17 cellular contexts compared by ENCODE assay signal in genomic region chr6:25331085-25331685, GRCh38. TPM values are rescaled to one million over a fixed set of nuclear protein-coding genes. Genes with fewer than 3 reads are reported as not detected.
DNase-seq lines count a peak whose midpoint lies in the region; ATAC-seq, FAIRE-seq and TF ChIP-seq lines count a peak whose summit lies in the region.
"Had no signal": no experiment of that assay in that cellular context is flagged by ENCODE, and none has a peak within 500 bp of the region (broad histone marks: within the 10 kb centered on the region; RNA-seq: fewer than 3 reads in every experiment).

No MANE protein-coding gene starts in this region.

- H3K27ac ChIP-seq in colonic mucosa: no peak overlapping the region
- H3K27ac ChIP-seq: left lung, prostate gland had no signal

- H3K9me3 ChIP-seq in MG63 (no peaks in the 10 kb centered on the region), colonic mucosa (no peaks in the 10 kb centered on the region)
- H3K9me3 ChIP-seq: left lung, prostate gland had no signal

- DNase-seq in NCI-H345 (lab: John Stamatoyannopoulos, UW): peak; percentile 25
- no peak for DNase-seq in NCI-H345 treated with DMSO at 0.1 percent for 48 hours (lab: John Stamatoyannopoulos, UW; ENCODE audit: unreplicated experiment)
- peak; percentile 20 for DNase-seq in MG63
- peak; percentile 12 for DNase-seq in bronchial epithelial cell (ENCODE audit: low read depth)
- DNase-seq in retina: peak; percentile 18
- DNase-seq in colonic mucosa: no peak
- no peak for DNase-seq in NCI-H1417 treated with DMSO at 0.1 percent for 48 hours (lab: John Stamatoyannopoulos, UW)
- DNase-seq: activated CD4-positive, alpha-beta T cell treated with anti-CD3 and anti-CD28 coated beads, Interleukin-2, amount 10 ng/mL, durations not matched to agents 24 days and 14 days; GF-D8; left lung; naive B cell; SIG-M5; stimulated activated CD4-positive, alpha-beta T cell treated with anti-CD3 and anti-CD28 coated beads, Interleukin-15, amount 100 ng/mL, for 24 hours; T-helper 9 cell had no signal

- ATAC-seq in HG03039 (IDR thresholded peaks at IDR 0.05; ENCODE audit: unreplicated experiment): no peak
- ATAC-seq: left lung had no signal

- no peak overlapping the region for H3K9ac ChIP-seq in colonic mucosa (ENCODE audit: low read depth in 2 of 2, low read length in 2 of 2)

- TF ChIP-seq CTCF in bronchial epithelial cell (IDR thresholded peaks at IDR 0.05; ENCODE audit: insufficient read depth, low read length, severe bottlenecking) (no peak), colonic mucosa (IDR thresholded peaks at IDR 0.05) (no peak)

- H3K36me3 ChIP-seq in MG63 (no peaks in the 10 kb centered on the region), bronchial epithelial cell (ENCODE audit: control insufficient read depth, insufficient read depth, low read length) (no peaks in the 10 kb centered on the region), colonic mucosa (no peaks in the 10 kb centered on the region)
- H3K36me3 ChIP-seq: left lung, prostate gland had no signal

- H3K4me1 ChIP-seq in colonic mucosa: peaks cover 10% of the 10 kb centered on the region
- H3K4me1 ChIP-seq: left lung had no signal

- H3K4me3 ChIP-seq in MG63 (no peak overlapping the region), bronchial epithelial cell (ENCODE audit: low read depth, low read length) (no peak overlapping the region), colonic mucosa (no peak overlapping the region)
- H3K4me3 ChIP-seq: left lung, prostate gland had no signal

- intact Hi-C loops in colonic mucosa (cut with DNase I): no loop called here

- H3K27me3 ChIP-seq in MG63: no peaks in the 10 kb centered on the region
- H3K27me3 ChIP-seq in bronchial epithelial cell (ENCODE audit: control insufficient read depth, insufficient read depth, low read length): no peaks in the 10 kb centered on the region
- no peaks in the 10 kb centered on the region for H3K27me3 ChIP-seq in colonic mucosa
- H3K27me3 ChIP-seq: left lung had no signal

- no peak for FAIRE-seq in bronchial epithelial cell (lab: Jason Lieb, UNC)
- FAIRE-seq: urothelium cell line had no signal

RNA-seq across cellular contexts. Expression of gene CARMIL1, which starts 52.0 kb away (rescaled TPM):
- total RNA-seq in MG63 (2014; rRNA removed; shearing (Covaris generic); ENCODE audit: low replicate concordance): 3.4 and 6.5 TPM in 2 replicates
- total RNA-seq in bronchial epithelial cell: 12.1 and 13.7 TPM in 2 replicates
- total RNA-seq in colonic mucosa: 10 to 100 TPM; 38.6 to 50.2 TPM

Comparison
In these comparisons a context has a peak if more than half of its experiments do, and no peak if none do; other contexts are left out.
1. DNase-seq: peak in NCI-H345 (single experiment), MG63 (single experiment), bronchial epithelial cell (single experiment) and retina (single experiment); none in NCI-H345 treated with DMSO at 0.1 percent for 48 hours (single experiment), colonic mucosa (single experiment) and NCI-H1417 treated with DMSO at 0.1 percent for 48 hours (single experiment).